Comparison of ENCODE assay signal across 8 cellular contexts in the genomic region with DNA sequence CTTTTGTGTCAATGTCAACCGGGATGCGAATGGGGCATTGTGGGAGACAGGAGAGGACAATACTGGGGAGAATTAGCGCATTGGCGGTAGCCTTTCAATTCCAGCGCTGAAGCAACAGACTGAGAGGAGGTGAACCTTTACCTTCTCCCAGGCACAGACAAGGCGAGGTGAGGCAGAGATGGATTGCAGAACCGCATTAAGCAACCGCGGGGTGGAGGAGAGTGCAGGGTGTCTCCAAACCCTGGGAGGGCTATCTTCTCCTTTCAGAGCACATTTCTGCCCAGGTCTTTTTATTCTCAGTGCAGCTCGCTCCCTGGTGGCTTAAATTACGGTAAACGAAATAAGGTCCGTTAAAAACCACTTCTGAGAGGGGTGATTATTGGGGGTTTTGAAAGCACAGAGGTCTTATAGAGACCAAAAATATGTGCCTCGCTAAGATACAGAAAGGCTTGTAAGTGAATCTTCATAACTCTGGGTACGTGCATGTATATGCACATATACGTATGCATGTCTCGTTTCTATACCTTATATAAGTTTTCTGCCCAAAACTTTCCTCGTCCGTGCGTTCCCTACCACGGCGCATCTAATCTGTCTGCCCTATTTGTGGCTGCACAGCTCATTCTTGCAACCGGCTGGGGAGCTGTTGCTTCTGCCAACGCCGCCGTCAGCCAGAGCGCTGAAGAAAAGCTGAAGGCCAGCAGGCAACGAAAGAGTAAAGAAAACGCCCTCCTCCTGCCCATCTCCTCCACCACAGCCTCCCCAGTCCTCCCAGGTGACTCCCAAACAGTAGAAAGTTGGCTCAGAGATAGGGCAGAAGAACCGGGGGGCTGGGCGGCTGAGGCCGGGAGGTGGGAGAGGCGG. TPM values are rescaled to one million over a fixed set of nuclear protein-coding genes. Genes with fewer than 3 reads are reported as not detected.
A peak's percentile ranks its signal among the peaks of the same experiment; 100 is the strongest.
DNase-seq lines count a peak whose midpoint lies in the region; ATAC-seq and TF ChIP-seq lines count a peak whose summit lies in the region.

No MANE protein-coding gene starts in this region.

- H3K4me1 Mint-ChIP-seq in mesothelial cell of epicardium, result peaks cover 8% of the 10 kb centered on the region

- intact Hi-C loops in dorsolateral prefrontal cortex (cut with DNase I), result no loop called here

- peaks cover 91% of the 10 kb centered on the region for H3K27me3 Mint-ChIP-seq in mesothelial cell of epicardium (ENCODE audit: low read depth)

- ATAC-seq in HG03442 (IDR thresholded peaks at IDR 0.05; ENCODE audit: unreplicated experiment), result no peak
- ATAC-seq in GM19328 (IDR thresholded peaks at IDR 0.05; ENCODE audit: unreplicated experiment), result no peak
- ATAC-seq in GM21447 (IDR thresholded peaks at IDR 0.05; ENCODE audit: unreplicated experiment), result no peak

- H3K9me3 Mint-ChIP-seq in mesothelial cell of epicardium, result no peaks in the 10 kb centered on the region

- peak overlapping the region; percentile 66 for H3K4me3 Mint-ChIP-seq in mesothelial cell of epicardium

- H3K36me3 Mint-ChIP-seq in mesothelial cell of epicardium, result no peaks in the 10 kb centered on the region

- peak overlapping the region in 36 of 59 donors; percentile 11 to 82 (median 54) for H3K27ac ChIP-seq in dorsolateral prefrontal cortex

- peaks cover 0 to 71% (median 20%) of the 10 kb centered on the region in 45 donors for H3K27me3 ChIP-seq in dorsolateral prefrontal cortex

- peak overlapping the region; percentile 37 to 82 (median 61) for H3K4me3 ChIP-seq in dorsolateral prefrontal cortex

- peak; percentile 14 for DNase-seq in COR-L47 (lab: John Stamatoyannopoulos, UW)
- DNase-seq in HuH-7 (ENCODE audit: low spot score), result peak; percentile 45
- peak; percentile 18 to 68 (median 58) for DNase-seq in dorsolateral prefrontal cortex
- peak in 1 of 2 experiments; percentile 40 for DNase-seq in mesothelial cell of epicardium (ENCODE audit: low spot score in 2 of 2, unreplicated experiment in 2 of 2)
- no peak for DNase-seq in SKM-1 (lab: John Stamatoyannopoulos, UW; ENCODE audit: unreplicated experiment)

- TF ChIP-seq CTCF in dorsolateral prefrontal cortex (IDR thresholded peaks at IDR 0.05 in 54 of 56, conservative IDR thresholded peaks at IDR 0.05 in 2 of 56; ENCODE audit: low read depth in 1 of 56, partially characterized antibody in 56 of 56) (peak in 1 of 56 donors; percentile 17), mesothelial cell of epicardium (IDR thresholded peaks at IDR 0.05; ENCODE audit: unreplicated experiment) (no peak)

- H3K27ac Mint-ChIP-seq in mesothelial cell of epicardium, result no peak overlapping the region

RNA-seq across cellular contexts. Expression of gene ZNF804B, which starts 0.9 kb away (rescaled TPM):
- 1 to 10 TPM in 119 of 120 experiments, under 1 TPM in 1; 0.57 to 5.2 (median 2.7) TPM for total RNA-seq in dorsolateral prefrontal cortex
- 0.38 to 0.66 TPM (median 0.47 TPM) in 3 replicates for total RNA-seq in mesothelial cell of epicardium

RNA-seq across cellular contexts. Expression of gene TEX47, which starts 37.0 kb away (rescaled TPM):
- not detected for total RNA-seq in dorsolateral prefrontal cortex
- total RNA-seq in mesothelial cell of epicardium, result not detected in 3 replicates
